ENCODE assay signal across 16 cellular contexts in the genomic region with DNA sequence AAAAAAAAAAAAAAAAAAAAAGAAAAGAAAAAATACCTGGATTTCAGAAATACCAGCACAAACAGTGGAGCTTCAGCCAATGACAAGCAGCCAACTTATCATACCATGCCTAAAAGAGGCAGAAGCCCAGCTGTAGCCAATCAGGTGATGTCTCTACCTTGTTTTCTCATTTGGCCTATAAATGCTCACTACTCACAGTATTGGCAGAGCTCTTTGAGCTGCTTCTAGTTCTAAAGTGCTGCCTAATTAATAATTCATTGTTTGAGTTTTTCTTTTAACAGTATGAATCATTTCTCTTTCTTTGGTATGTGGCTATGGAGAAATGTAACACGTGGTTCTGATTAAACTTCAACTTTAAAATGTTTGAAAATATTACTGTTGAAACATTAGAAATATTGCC.
DNase-seq lines count a peak whose midpoint lies in the region; ATAC-seq, FAIRE-seq and TF ChIP-seq lines count a peak whose summit lies in the region.
"Had no signal": no experiment of that assay in that cellular context is flagged by ENCODE, and none has a peak within 500 bp of the region (broad histone marks: within the 10 kb centered on the region; RNA-seq: fewer than 3 reads in every experiment).

No MANE protein-coding gene starts in this region.

- H3K27me3 Mint-ChIP-seq in osteocyte (ENCODE audit: unreplicated experiment) = peaks cover 17% of the 10 kb centered on the region
- H3K27me3 Mint-ChIP-seq: CD4-positive, CD25-positive, alpha-beta regulatory T cell had no signal

- no peak overlapping the region for H3K4ac ChIP-seq in mesenchymal stem cell (ENCODE audit: low read depth in 1 of 2, low read length in 2 of 2)

- CTCF ChIA-PET in A673 (lab: Charles Lee) = no interaction called here

- no peak overlapping the region for H3K14ac ChIP-seq in mesenchymal stem cell (ENCODE audit: low read length in 2 of 2)

- H3K27me3 ChIP-seq in A673 (replicated peaks; ENCODE audit: insufficient read depth, low read depth, low read length, poor library complexity) (no peaks in the 10 kb centered on the region), mesenchymal stem cell (ENCODE audit: control insufficient read depth in 1 of 2, insufficient read depth in 1 of 2, low read length in 2 of 2) (no peaks in the 10 kb centered on the region)
- H3K27me3 ChIP-seq: BLaER1 treated with 17β-estradiol and CSF1 and Interleukin-3, amounts not matched to agents 10 nM and 100 nM had no signal

- TF ChIP-seq CTCF in A673 (conservative IDR thresholded peaks at IDR 0.05; ENCODE audit: low read depth, low read length) = no peak
- no peak for TF ChIP-seq CTCF in kidney (IDR thresholded peaks at IDR 0.05; ENCODE audit: borderline replicate concordance, extremely low read depth, insufficient read depth)
- no peak for TF ChIP-seq CTCF in osteocyte (IDR thresholded peaks at IDR 0.05)

- H3K23ac ChIP-seq in mesenchymal stem cell (ENCODE audit: low read length in 2 of 2) = no peak overlapping the region

- H2BK120ac ChIP-seq in mesenchymal stem cell (ENCODE audit: low read depth, low read length) = no peak overlapping the region

- H3K9me3 ChIP-seq in A673 (ENCODE audit: low read depth, low read length, poor library complexity, severe bottlenecking) (no peaks in the 10 kb centered on the region), kidney (ENCODE audit: control insufficient read depth in 1 of 2, low read length in 2 of 2) (no peaks in the 10 kb centered on the region), mesenchymal stem cell (ENCODE audit: control insufficient read depth, low read length) (no peaks in the 10 kb centered on the region)
- H3K9me3 ChIP-seq: BLaER1 treated with 17β-estradiol and CSF1 and Interleukin-3, amounts not matched to agents 10 nM and 100 nM had no signal

- H3K36me3 ChIP-seq in A673 (ENCODE audit: insufficient read depth, low read length, poor library complexity, severe bottlenecking) (no peaks in the 10 kb centered on the region), kidney (ENCODE audit: control insufficient read depth in 1 of 2, insufficient read depth in 2 of 2, low read length in 2 of 2) (no peaks in the 10 kb centered on the region), mesenchymal stem cell (ENCODE audit: control insufficient read depth in 1 of 2, insufficient read depth in 2 of 2, low read depth in 1 of 2, low read length in 2 of 2) (no peaks in the 10 kb centered on the region)
- H3K36me3 ChIP-seq: BLaER1 treated with 17β-estradiol and CSF1 and Interleukin-3, amounts not matched to agents 10 nM and 100 nM had no signal

- H3K27ac ChIP-seq in A673 (ENCODE audit: low read depth, low read length, poor library complexity, severe bottlenecking) = no peak overlapping the region
- H3K27ac ChIP-seq in kidney (ENCODE audit: low read depth in 2 of 2, low read length in 2 of 2) = no peak overlapping the region
- H3K27ac ChIP-seq in mesenchymal stem cell (ENCODE audit: low read length, poor library complexity, severe bottlenecking) = no peak overlapping the region
- H3K27ac ChIP-seq: BLaER1 treated with 17β-estradiol and CSF1 and Interleukin-3, amounts not matched to agents 10 nM and 100 nM; GM23248 had no signal

- DNase-seq in A673 (ENCODE audit: low spot score) (peak; percentile 10), NCI-H69 (lab: John Stamatoyannopoulos, UW) (peak; percentile 2), astrocyte of the hippocampus (ENCODE audit: low read depth, low spot score) (peak; percentile 7), kidney (no peak), osteocyte (ENCODE audit: extremely low spot score, unreplicated experiment) (no peak), mesenchymal stem cell (no peak), NCI-H146 (lab: John Stamatoyannopoulos, UW) (no peak)
- DNase-seq: 8988T; ACHN; Calu3; CD4-positive, CD25-positive, alpha-beta regulatory T cell; DMS 273 treated with DMSO at 0.1 percent for 48 hours; GM23248 had no signal

- H3K79me1 ChIP-seq in mesenchymal stem cell (replicated peaks; ENCODE audit: low read length, poor library complexity, severe bottlenecking) = no peaks in the 10 kb centered on the region

- POLR2A ChIA-PET in A673 (lab: Charles Lee; ENCODE audit: low non-redundant PET) = no interaction called here

- H3K4me3 Mint-ChIP-seq in osteocyte (ENCODE audit: unreplicated experiment) = no peak overlapping the region
- H3K4me3 Mint-ChIP-seq: CD4-positive, CD25-positive, alpha-beta regulatory T cell had no signal

- H3K36me3 Mint-ChIP-seq in osteocyte (ENCODE audit: unreplicated experiment) = no peaks in the 10 kb centered on the region
- H3K36me3 Mint-ChIP-seq: CD4-positive, CD25-positive, alpha-beta regulatory T cell had no signal

- H3K27ac Mint-ChIP-seq in osteocyte (ENCODE audit: unreplicated experiment) = no peak overlapping the region
- H3K27ac Mint-ChIP-seq: CD4-positive, CD25-positive, alpha-beta regulatory T cell had no signal

- no peak overlapping the region for H2BK5ac ChIP-seq in mesenchymal stem cell (ENCODE audit: low read depth, low read length, poor library complexity, severe bottlenecking)

- no peak overlapping the region for H2AK5ac ChIP-seq in mesenchymal stem cell (ENCODE audit: low read length, severe bottlenecking)

- H3K18ac ChIP-seq in mesenchymal stem cell (ENCODE audit: low read depth in 1 of 2, low read length in 2 of 2) = no peak overlapping the region

- no peak overlapping the region for H2BK15ac ChIP-seq in mesenchymal stem cell (ENCODE audit: low read depth, poor library complexity, severe bottlenecking)

- intact Hi-C loops in A673 (cut with micrococcal nuclease; ENCODE audit: unreplicated experiment) = no loop called here
- intact Hi-C loops in kidney (cut with DNase I) = no loop called here

- BruUV-seq in A673 (replicated peaks; lab: Mats Ljungman, UMichigan) = no TSS peak

- peak; percentile 3 for FAIRE-seq in kidney (lab: Jason Lieb, UNC)
- FAIRE-seq: H54 had no signal

- H2AFZ ChIP-seq in mesenchymal stem cell (ENCODE audit: low read depth, low read length) = no peak overlapping the region
- H2AFZ ChIP-seq: GM23248 had no signal

- no peak overlapping the region for H4K91ac ChIP-seq in mesenchymal stem cell (ENCODE audit: low read length)

- H3K9me3 Mint-ChIP-seq in osteocyte (ENCODE audit: unreplicated experiment) = no peaks in the 10 kb centered on the region

- no CpG with 5 or more reads among the region's 1 CpG for WGBS in mesenchymal stem cell

- no peaks in the 10 kb centered on the region for H3K4me1 ChIP-seq in A673 (ENCODE audit: insufficient read depth, low read length, poor library complexity, severe bottlenecking)
- no peaks in the 10 kb centered on the region for H3K4me1 ChIP-seq in kidney (ENCODE audit: control insufficient read depth in 1 of 2, insufficient read depth in 1 of 2, low read depth in 1 of 2, low read length in 2 of 2)
- H3K4me1 ChIP-seq in mesenchymal stem cell (ENCODE audit: control insufficient read depth, insufficient read depth, low read depth, low read length) = no peaks in the 10 kb centered on the region
- H3K4me1 ChIP-seq: BLaER1 treated with 17β-estradiol and CSF1 and Interleukin-3, amounts not matched to agents 10 nM and 100 nM had no signal

- H3K9ac ChIP-seq in kidney (ENCODE audit: low read length in 2 of 2) (no peak overlapping the region), mesenchymal stem cell (ENCODE audit: low read length) (no peak overlapping the region)
- H3K9ac ChIP-seq: BLaER1 treated with 17β-estradiol and CSF1 and Interleukin-3, amounts not matched to agents 10 nM and 100 nM; GM23248 had no signal

- no peak overlapping the region for H3K4me3 ChIP-seq in A673 (ENCODE audit: low read depth, low read length, poor library complexity, severe bottlenecking)
- no peak overlapping the region for H3K4me3 ChIP-seq in kidney (ENCODE audit: low read length in 2 of 2)
- H3K4me3 ChIP-seq in mesenchymal stem cell (ENCODE audit: insufficient read depth in 1 of 2, low read depth in 1 of 2, low read length in 2 of 2) = no peak overlapping the region
- H3K4me3 ChIP-seq: BLaER1 treated with 17β-estradiol and CSF1 and Interleukin-3, amounts not matched to agents 10 nM and 100 nM; GM23248 had no signal

- H3K4me1 Mint-ChIP-seq in osteocyte (ENCODE audit: unreplicated experiment) = no peaks in the 10 kb centered on the region
- H3K4me1 Mint-ChIP-seq: CD4-positive, CD25-positive, alpha-beta regulatory T cell had no signal

- no peak for ATAC-seq in GM18909 (IDR thresholded peaks at IDR 0.05; ENCODE audit: poor library complexity, unreplicated experiment)

- H4K8ac ChIP-seq in mesenchymal stem cell (ENCODE audit: low read length) = no peak overlapping the region

- no peak overlapping the region for H3K4me2 ChIP-seq in mesenchymal stem cell (ENCODE audit: low read length, poor library complexity, severe bottlenecking)
- H3K4me2 ChIP-seq: BLaER1 treated with 17β-estradiol and CSF1 and Interleukin-3, amounts not matched to agents 10 nM and 100 nM had no signal

- H2BK12ac ChIP-seq in mesenchymal stem cell (ENCODE audit: low read length in 2 of 2) = no peak overlapping the region

Comparison
In these comparisons a context has a peak if more than half of its experiments do, and no peak if none do; other contexts are left out.
1. DNase-seq: peak in A673 (single experiment), NCI-H69 (single experiment) and astrocyte of the hippocampus (single experiment); none in kidney (single experiment), osteocyte (single experiment), mesenchymal stem cell (single experiment) and NCI-H146 (single experiment).